In the genomic region with DNA sequence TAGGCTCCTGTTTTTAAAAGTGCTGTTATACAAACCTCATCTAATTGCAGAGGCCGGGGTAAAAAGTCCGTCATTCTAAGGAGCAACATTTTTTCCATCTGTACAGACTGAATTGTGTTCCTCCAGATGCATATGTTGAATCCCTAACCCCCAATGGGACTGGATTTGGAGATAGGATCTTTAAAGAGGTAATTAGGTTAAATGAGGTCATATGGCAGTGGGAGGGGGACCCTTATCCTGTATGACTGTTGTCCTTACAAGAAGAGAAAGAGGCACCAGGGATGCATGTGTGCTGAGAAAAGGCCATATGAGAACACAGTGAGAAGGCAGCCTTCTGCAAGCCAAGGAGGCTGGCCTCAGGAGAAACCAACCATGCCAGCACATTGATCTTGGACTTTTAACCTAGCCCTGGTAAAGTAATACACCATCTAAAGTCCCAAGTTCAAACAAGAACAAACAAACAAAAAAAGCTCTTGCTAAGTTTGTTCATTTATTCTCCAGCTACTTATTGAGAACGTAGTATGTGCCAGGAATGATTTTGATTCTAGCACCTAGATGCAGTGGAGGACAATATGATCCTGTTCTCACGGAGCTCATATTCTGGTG, we compare ENCODE assay signal across 2 cellular contexts.
TF ChIP-seq lines count a peak whose summit lies in the region.

No MANE protein-coding gene starts in this region.

TF ChIP-seq in liver, 16 proteins besides CTCF, POLR2A, EP300 and RAD21 (continued from another document):
- TF ChIP-seq, protein P1, sequence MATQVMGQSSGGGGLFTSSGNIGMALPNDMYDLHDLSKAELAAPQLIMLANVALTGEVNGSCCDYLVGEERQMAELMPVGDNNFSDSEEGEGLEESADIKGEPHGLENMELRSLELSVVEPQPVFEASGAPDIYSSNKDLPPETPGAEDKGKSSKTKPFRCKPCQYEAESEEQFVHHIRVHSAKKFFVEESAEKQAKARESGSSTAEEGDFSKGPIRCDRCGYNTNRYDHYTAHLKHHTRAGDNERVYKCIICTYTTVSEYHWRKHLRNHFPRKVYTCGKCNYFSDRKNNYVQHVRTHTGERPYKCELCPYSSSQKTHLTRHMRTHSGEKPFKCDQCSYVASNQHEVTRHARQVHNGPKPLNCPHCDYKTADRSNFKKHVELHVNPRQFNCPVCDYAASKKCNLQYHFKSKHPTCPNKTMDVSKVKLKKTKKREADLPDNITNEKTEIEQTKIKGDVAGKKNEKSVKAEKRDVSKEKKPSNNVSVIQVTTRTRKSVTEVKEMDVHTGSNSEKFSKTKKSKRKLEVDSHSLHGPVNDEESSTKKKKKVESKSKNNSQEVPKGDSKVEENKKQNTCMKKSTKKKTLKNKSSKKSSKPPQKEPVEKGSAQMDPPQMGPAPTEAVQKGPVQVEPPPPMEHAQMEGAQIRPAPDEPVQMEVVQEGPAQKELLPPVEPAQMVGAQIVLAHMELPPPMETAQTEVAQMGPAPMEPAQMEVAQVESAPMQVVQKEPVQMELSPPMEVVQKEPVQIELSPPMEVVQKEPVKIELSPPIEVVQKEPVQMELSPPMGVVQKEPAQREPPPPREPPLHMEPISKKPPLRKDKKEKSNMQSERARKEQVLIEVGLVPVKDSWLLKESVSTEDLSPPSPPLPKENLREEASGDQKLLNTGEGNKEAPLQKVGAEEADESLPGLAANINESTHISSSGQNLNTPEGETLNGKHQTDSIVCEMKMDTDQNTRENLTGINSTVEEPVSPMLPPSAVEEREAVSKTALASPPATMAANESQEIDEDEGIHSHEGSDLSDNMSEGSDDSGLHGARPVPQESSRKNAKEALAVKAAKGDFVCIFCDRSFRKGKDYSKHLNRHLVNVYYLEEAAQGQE (IDR thresholded peaks at IDR 0.05), result no peak
- TF ChIP-seq HNF4A (conservative IDR thresholded peaks at IDR 0.05), result peak; percentile 83 to 90
- peak; percentile 12 to 25 for TF ChIP-seq RXRA (IDR thresholded peaks at IDR 0.05)

TF ChIP-seq in HepG2, 621 proteins besides CTCF, POLR2A, EP300 and RAD21 (continued from another document):
- TF ChIP-seq, protein P2, sequence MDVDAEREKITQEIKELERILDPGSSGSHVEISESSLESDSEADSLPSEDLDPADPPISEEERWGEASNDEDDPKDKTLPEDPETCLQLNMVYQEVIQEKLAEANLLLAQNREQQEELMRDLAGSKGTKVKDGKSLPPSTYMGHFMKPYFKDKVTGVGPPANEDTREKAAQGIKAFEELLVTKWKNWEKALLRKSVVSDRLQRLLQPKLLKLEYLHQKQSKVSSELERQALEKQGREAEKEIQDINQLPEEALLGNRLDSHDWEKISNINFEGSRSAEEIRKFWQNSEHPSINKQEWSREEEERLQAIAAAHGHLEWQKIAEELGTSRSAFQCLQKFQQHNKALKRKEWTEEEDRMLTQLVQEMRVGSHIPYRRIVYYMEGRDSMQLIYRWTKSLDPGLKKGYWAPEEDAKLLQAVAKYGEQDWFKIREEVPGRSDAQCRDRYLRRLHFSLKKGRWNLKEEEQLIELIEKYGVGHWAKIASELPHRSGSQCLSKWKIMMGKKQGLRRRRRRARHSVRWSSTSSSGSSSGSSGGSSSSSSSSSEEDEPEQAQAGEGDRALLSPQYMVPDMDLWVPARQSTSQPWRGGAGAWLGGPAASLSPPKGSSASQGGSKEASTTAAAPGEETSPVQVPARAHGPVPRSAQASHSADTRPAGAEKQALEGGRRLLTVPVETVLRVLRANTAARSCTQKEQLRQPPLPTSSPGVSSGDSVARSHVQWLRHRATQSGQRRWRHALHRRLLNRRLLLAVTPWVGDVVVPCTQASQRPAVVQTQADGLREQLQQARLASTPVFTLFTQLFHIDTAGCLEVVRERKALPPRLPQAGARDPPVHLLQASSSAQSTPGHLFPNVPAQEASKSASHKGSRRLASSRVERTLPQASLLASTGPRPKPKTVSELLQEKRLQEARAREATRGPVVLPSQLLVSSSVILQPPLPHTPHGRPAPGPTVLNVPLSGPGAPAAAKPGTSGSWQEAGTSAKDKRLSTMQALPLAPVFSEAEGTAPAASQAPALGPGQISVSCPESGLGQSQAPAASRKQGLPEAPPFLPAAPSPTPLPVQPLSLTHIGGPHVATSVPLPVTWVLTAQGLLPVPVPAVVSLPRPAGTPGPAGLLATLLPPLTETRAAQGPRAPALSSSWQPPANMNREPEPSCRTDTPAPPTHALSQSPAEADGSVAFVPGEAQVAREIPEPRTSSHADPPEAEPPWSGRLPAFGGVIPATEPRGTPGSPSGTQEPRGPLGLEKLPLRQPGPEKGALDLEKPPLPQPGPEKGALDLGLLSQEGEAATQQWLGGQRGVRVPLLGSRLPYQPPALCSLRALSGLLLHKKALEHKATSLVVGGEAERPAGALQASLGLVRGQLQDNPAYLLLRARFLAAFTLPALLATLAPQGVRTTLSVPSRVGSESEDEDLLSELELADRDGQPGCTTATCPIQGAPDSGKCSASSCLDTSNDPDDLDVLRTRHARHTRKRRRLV (CRISPR knock-in tag; IDR thresholded peaks at IDR 0.05), result no peak
- TF ChIP-seq CCAR2 (optimal IDR thresholded peaks at IDR 0.05; ENCODE audit: low read depth, low read length), result no peak
- TF ChIP-seq MAFK (conservative IDR thresholded peaks at IDR 0.05 in 1 of 2, IDR thresholded peaks at IDR 0.05 in 1 of 2; ENCODE audit: low read length in 2 of 2), result no peak
- TF ChIP-seq, protein P3, sequence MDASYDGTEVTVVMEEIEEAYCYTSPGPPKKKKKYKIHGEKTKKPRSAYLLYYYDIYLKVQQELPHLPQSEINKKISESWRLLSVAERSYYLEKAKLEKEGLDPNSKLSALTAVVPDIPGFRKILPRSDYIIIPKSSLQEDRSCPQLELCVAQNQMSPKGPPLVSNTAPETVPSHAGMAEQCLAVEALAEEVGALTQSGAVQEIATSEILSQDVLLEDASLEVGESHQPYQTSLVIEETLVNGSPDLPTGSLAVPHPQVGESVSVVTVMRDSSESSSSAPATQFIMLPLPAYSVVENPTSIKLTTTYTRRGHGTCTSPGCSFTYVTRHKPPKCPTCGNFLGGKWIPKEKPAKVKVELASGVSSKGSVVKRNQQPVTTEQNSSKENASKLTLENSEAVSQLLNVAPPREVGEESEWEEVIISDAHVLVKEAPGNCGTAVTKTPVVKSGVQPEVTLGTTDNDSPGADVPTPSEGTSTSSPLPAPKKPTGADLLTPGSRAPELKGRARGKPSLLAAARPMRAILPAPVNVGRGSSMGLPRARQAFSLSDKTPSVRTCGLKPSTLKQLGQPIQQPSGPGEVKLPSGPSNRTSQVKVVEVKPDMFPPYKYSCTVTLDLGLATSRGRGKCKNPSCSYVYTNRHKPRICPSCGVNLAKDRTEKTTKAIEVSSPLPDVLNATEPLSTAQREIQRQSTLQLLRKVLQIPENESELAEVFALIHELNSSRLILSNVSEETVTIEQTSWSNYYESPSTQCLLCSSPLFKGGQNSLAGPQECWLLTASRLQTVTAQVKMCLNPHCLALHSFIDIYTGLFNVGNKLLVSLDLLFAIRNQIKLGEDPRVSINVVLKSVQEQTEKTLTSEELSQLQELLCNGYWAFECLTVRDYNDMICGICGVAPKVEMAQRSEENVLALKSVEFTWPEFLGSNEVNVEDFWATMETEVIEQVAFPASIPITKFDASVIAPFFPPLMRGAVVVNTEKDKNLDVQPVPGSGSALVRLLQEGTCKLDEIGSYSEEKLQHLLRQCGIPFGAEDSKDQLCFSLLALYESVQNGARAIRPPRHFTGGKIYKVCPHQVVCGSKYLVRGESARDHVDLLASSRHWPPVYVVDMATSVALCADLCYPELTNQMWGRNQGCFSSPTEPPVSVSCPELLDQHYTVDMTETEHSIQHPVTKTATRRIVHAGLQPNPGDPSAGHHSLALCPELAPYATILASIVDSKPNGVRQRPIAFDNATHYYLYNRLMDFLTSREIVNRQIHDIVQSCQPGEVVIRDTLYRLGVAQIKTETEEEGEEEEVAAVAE (CRISPR knock-in tag; IDR thresholded peaks at IDR 0.05; ENCODE audit: borderline replicate concordance), result no peak
- no peak for TF ChIP-seq CENPT (CRISPR knock-in tag; IDR thresholded peaks at IDR 0.05; ENCODE audit: low read depth)
- TF ChIP-seq ETS1 (CRISPR knock-in tag; IDR thresholded peaks at IDR 0.05), result no peak
- no peak for TF ChIP-seq ZBTB20 (CRISPR knock-in tag; IDR thresholded peaks at IDR 0.05; ENCODE audit: borderline replicate concordance, low read depth)
- TF ChIP-seq ZNF550 (CRISPR knock-in tag; IDR thresholded peaks at IDR 0.05; ENCODE audit: borderline replicate concordance), result no peak
- no peak for TF ChIP-seq ZNF672 (CRISPR knock-in tag; IDR thresholded peaks at IDR 0.05)
- no peak for TF ChIP-seq JUNB (CRISPR knock-in tag; IDR thresholded peaks at IDR 0.05; ENCODE audit: borderline replicate concordance)
- TF ChIP-seq, protein P4, sequence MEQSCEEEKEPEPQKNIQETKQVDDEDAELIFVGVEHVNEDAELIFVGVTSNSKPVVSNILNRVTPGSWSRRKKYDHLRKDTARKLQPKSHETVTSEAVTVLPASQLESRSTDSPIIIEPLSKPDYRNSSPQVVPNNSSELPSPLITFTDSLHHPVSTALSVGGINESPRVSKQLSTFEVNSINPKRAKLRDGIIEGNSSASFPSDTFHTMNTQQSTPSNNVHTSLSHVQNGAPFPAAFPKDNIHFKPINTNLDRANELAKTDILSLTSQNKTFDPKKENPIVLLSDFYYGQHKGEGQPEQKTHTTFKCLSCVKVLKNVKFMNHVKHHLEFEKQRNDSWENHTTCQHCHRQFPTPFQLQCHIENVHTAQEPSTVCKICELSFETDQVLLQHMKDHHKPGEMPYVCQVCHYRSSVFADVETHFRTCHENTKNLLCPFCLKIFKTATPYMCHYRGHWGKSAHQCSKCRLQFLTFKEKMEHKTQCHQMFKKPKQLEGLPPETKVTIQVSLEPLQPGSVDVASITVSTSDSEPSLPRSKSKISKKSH (CRISPR knock-in tag; IDR thresholded peaks at IDR 0.05; ENCODE audit: borderline replicate concordance), result no peak
- no peak for TF ChIP-seq ZNF12 (CRISPR knock-in tag; IDR thresholded peaks at IDR 0.05)
- TF ChIP-seq, protein P5, sequence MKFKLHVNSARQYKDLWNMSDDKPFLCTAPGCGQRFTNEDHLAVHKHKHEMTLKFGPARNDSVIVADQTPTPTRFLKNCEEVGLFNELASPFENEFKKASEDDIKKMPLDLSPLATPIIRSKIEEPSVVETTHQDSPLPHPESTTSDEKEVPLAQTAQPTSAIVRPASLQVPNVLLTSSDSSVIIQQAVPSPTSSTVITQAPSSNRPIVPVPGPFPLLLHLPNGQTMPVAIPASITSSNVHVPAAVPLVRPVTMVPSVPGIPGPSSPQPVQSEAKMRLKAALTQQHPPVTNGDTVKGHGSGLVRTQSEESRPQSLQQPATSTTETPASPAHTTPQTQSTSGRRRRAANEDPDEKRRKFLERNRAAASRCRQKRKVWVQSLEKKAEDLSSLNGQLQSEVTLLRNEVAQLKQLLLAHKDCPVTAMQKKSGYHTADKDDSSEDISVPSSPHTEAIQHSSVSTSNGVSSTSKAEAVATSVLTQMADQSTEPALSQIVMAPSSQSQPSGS (CRISPR knock-in tag; IDR thresholded peaks at IDR 0.05), result no peak
- TF ChIP-seq, protein P6, sequence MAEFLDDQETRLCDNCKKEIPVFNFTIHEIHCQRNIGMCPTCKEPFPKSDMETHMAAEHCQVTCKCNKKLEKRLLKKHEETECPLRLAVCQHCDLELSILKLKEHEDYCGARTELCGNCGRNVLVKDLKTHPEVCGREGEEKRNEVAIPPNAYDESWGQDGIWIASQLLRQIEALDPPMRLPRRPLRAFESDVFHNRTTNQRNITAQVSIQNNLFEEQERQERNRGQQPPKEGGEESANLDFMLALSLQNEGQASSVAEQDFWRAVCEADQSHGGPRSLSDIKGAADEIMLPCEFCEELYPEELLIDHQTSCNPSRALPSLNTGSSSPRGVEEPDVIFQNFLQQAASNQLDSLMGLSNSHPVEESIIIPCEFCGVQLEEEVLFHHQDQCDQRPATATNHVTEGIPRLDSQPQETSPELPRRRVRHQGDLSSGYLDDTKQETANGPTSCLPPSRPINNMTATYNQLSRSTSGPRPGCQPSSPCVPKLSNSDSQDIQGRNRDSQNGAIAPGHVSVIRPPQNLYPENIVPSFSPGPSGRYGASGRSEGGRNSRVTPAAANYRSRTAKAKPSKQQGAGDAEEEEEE (CRISPR knock-in tag; IDR thresholded peaks at IDR 0.05; ENCODE audit: borderline replicate concordance), result no peak
